In genomic region chr16:82439678-82440293, GRCh38 we compare ENCODE assay signal across 11 cellular contexts.
DNase-seq lines count a peak whose midpoint lies in the region; ATAC-seq and TF ChIP-seq lines count a peak whose summit lies in the region.
"Had no signal": no experiment of that assay in that cellular context is flagged by ENCODE, and none has a peak within 500 bp of the region (broad histone marks: within the 10 kb centered on the region; RNA-seq: fewer than 3 reads in every experiment).

No MANE protein-coding gene starts in this region.

- no peaks in the 10 kb centered on the region for H4K20me1 ChIP-seq in neural progenitor cell (ENCODE audit: low read depth)

- H3K4me1 Mint-ChIP-seq in neural progenitor cell (peaks cover 7% of the 10 kb centered on the region), CD14-positive monocyte (no peaks in the 10 kb centered on the region)
- H3K4me1 Mint-ChIP-seq: natural killer cell had no signal

- peaks cover 2% of the 10 kb centered on the region for H3K27me3 Mint-ChIP-seq in neural progenitor cell (ENCODE audit: insufficient read depth, low read depth)
- peaks cover 3 to 6% (median 6%) of the 10 kb centered on the region in 3 donors for H3K27me3 Mint-ChIP-seq in CD14-positive monocyte (ENCODE audit: low read depth in 3 of 3)

- H3K36me3 Mint-ChIP-seq in neural progenitor cell (no peaks in the 10 kb centered on the region), CD14-positive monocyte (no peaks in the 10 kb centered on the region)
- H3K36me3 Mint-ChIP-seq: natural killer cell had no signal

- H3F3A ChIP-seq in neural progenitor cell (ENCODE audit: low read depth), result no peaks in the 10 kb centered on the region

- no peaks in the 10 kb centered on the region for H3K36me3 ChIP-seq in neural progenitor cell

- no peak overlapping the region for H3K4me3 ChIP-seq in GM12864 (ENCODE audit: low read depth, low read length)
- no peak overlapping the region for H3K4me3 ChIP-seq in cardiac fibroblast (replicated peaks in 1 of 2; ENCODE audit: low read depth in 2 of 2, low read length in 2 of 2)
- no peak overlapping the region for H3K4me3 ChIP-seq in neural progenitor cell

- DNase-seq in GM12864 (ENCODE audit: low read depth) (no peak), HuH-7.5 (ENCODE audit: low spot score) (peak; percentile 24), cardiac fibroblast (ENCODE audit: low read depth in 2 of 2) (peak; percentile 10 to 20), neural progenitor cell (ENCODE audit: low spot score) (peak; percentile 35), NCI-H510A (lab: John Stamatoyannopoulos, UW) (no peak), CD14-positive monocyte (ENCODE audit: low spot score) (no peak)
- no peak for DNase-seq in activated naive CD4-positive, alpha-beta T cell (lab: John Stamatoyannopoulos, UW)
- DNase-seq: effector memory CD8-positive, alpha-beta T cell; natural killer cell; NCI-H187 had no signal

- TF ChIP-seq CTCF in GM12864 (IDR thresholded peaks at IDR 0.05; ENCODE audit: low read depth, low read length, missing control alignments) (peak; percentile 63), cardiac fibroblast (IDR thresholded peaks at IDR 0.05; ENCODE audit: low read depth, low read length) (peak; percentile 53), neural progenitor cell (IDR thresholded peaks at IDR 0.05) (peak; percentile 61), CD14-positive monocyte (IDR thresholded peaks at IDR 0.05) (no peak)

- H3K27ac Mint-ChIP-seq in neural progenitor cell (no peak overlapping the region), CD14-positive monocyte (no peak overlapping the region)
- H3K27ac Mint-ChIP-seq: effector memory CD8-positive, alpha-beta T cell; natural killer cell had no signal

- intact Hi-C loops in CD14-positive monocyte (cut with micrococcal nuclease), result no loop called here

- no peaks in the 10 kb centered on the region for H3K9me3 Mint-ChIP-seq in neural progenitor cell
- H3K9me3 Mint-ChIP-seq in CD14-positive monocyte, result no peaks in the 10 kb centered on the region
- H3K9me3 Mint-ChIP-seq: effector memory CD8-positive, alpha-beta T cell; natural killer cell had no signal

- no peaks in the 10 kb centered on the region for H3K9me3 ChIP-seq in neural progenitor cell (ENCODE audit: low read depth)

- no peaks in the 10 kb centered on the region for H3K27me3 ChIP-seq in neural progenitor cell

- no peak overlapping the region for H2AFZ ChIP-seq in neural progenitor cell (replicated peaks)

- H3K27ac ChIP-seq in neural progenitor cell, result no peak overlapping the region

- H3K4me3 Mint-ChIP-seq in neural progenitor cell (no peak overlapping the region), CD14-positive monocyte (no peak overlapping the region)
- H3K4me3 Mint-ChIP-seq: effector memory CD8-positive, alpha-beta T cell; natural killer cell had no signal

- no peak for ATAC-seq in GM21619 (IDR thresholded peaks at IDR 0.05; ENCODE audit: unreplicated experiment)
- ATAC-seq: effector memory CD8-positive, alpha-beta T cell had no signal

- no peak overlapping the region for H3K4me2 ChIP-seq in neural progenitor cell

- H3K79me2 ChIP-seq in neural progenitor cell (ENCODE audit: low read depth), result no peaks in the 10 kb centered on the region

- peaks cover 8% of the 10 kb centered on the region for H3K4me1 ChIP-seq in neural progenitor cell

- no peak overlapping the region for H3K9ac ChIP-seq in neural progenitor cell

Comparison
In these comparisons a context has a peak if more than half of its experiments do, and no peak if none do; other contexts are left out.
1. DNase-seq: peak in HuH-7.5 (single experiment), cardiac fibroblast (2 of 2) and neural progenitor cell (single experiment); none in GM12864 (single experiment), NCI-H510A (single experiment), CD14-positive monocyte (single experiment) and activated naive CD4-positive, alpha-beta T cell (0 of 4).